18 cellular contexts compared by ENCODE assay signal in the genomic region with DNA sequence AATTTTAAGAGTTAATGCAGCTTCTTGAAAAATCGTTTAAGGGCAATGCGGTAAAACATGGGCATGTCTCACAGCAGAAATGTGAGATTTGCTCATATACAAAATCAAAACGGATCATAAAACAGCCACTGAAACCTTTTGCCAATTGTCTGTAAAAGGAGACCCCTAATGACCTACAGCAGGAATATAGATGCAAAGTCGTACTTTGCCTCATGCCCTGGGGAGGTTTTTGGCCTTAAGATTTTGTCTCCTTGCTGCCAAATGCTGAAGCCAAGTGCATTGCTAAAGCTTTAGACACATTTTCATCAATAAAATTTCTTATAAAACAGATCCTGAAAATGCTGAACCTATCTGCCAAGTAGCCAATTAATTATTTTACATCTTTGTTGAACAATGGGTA.
DNase-seq lines count a peak whose midpoint lies in the region; ATAC-seq, FAIRE-seq and TF ChIP-seq lines count a peak whose summit lies in the region.
"Had no signal": no experiment of that assay in that cellular context is flagged by ENCODE, and none has a peak within 500 bp of the region (broad histone marks: within the 10 kb centered on the region; RNA-seq: fewer than 3 reads in every experiment).

No MANE protein-coding gene starts in this region.

- no peak overlapping the region for H3K18ac ChIP-seq in H1 (ENCODE audit: extremely low read depth, low read length)

- no peak overlapping the region for H2AK5ac ChIP-seq in H1 (ENCODE audit: low read depth, low read length)

- H3K36me3 ChIP-seq in Panc1 (ENCODE audit: control insufficient read depth, insufficient read depth, low read length): no peaks in the 10 kb centered on the region
- no peaks in the 10 kb centered on the region for H3K36me3 ChIP-seq in H1 (ENCODE audit: control insufficient read depth in 2 of 4, insufficient read depth in 4 of 4, low read length in 3 of 4)
- H3K36me3 ChIP-seq in neural progenitor cell: no peaks in the 10 kb centered on the region
- no peaks in the 10 kb centered on the region for H3K36me3 ChIP-seq in adrenal gland (replicated peaks in 1 of 2)

- H3K79me2 ChIP-seq in H1 (ENCODE audit: control insufficient read depth in 1 of 2, insufficient read depth in 2 of 2, low read length in 2 of 2) (no peaks in the 10 kb centered on the region), neural progenitor cell (ENCODE audit: low read depth) (no peaks in the 10 kb centered on the region)

- no peak for TF ChIP-seq CTCF in C4-2B (conservative IDR thresholded peaks at IDR 0.05)
- TF ChIP-seq CTCF in Panc1 (IDR thresholded peaks at IDR 0.05): no peak
- TF ChIP-seq CTCF in H1 (IDR thresholded peaks at IDR 0.05; ENCODE audit: control extremely low read depth in 1 of 3, insufficient read depth in 1 of 3, low read depth in 1 of 3, low read length in 3 of 3): no peak
- TF ChIP-seq CTCF in neural progenitor cell (IDR thresholded peaks at IDR 0.05): no peak
- no peak for TF ChIP-seq CTCF in adrenal gland (IDR thresholded peaks at IDR 0.05)

- H4K5ac ChIP-seq in H1 (ENCODE audit: insufficient read length, low read depth, low read length): no peak overlapping the region

- CTCF ChIA-PET in Panc1 (lab: Charles Lee): no interaction called here
- CTCF ChIA-PET in H1 (lab: Charles Lee; ENCODE audit: partially characterized antibody): no interaction called here

- H3K4me1 Mint-ChIP-seq in neural progenitor cell: peaks cover 6% of the 10 kb centered on the region
- H3K4me1 Mint-ChIP-seq: CD14-positive monocyte; CD4-positive, alpha-beta memory T cell had no signal

- no peak overlapping the region for H3K23ac ChIP-seq in H1 (ENCODE audit: insufficient read length)

- no peak overlapping the region for H3K4me3 Mint-ChIP-seq in neural progenitor cell
- H3K4me3 Mint-ChIP-seq: CD14-positive monocyte; CD4-positive, alpha-beta memory T cell; HFFc6 had no signal

- H3K9me3 Mint-ChIP-seq in neural progenitor cell: peaks cover 3% of the 10 kb centered on the region
- H3K9me3 Mint-ChIP-seq: HFFc6 had no signal

- H3K36me3 Mint-ChIP-seq in neural progenitor cell: no peaks in the 10 kb centered on the region
- H3K36me3 Mint-ChIP-seq: CD14-positive monocyte; CD4-positive, alpha-beta memory T cell had no signal

- H2AFZ ChIP-seq in H1 (ENCODE audit: low read length) (0 out of 2 replicates have a peak overlapping the region, but pooled peaks have one; percentile 8), neural progenitor cell (replicated peaks) (peak overlapping the region; percentile 12)

- H3K9me3 ChIP-seq in Panc1 (ENCODE audit: control insufficient read depth, insufficient read depth, low read depth, low read length) (peaks cover 5% of the 10 kb centered on the region; the same call in 1 of the 2 replicates), H1 (ENCODE audit: insufficient read depth in 2 of 2, low read depth in 1 of 2, low read length in 1 of 2) (no peaks in the 10 kb centered on the region), neural progenitor cell (ENCODE audit: low read depth) (no peaks in the 10 kb centered on the region), adrenal gland (replicated peaks in 1 of 3) (no peaks in the 10 kb centered on the region), right cardiac atrium (ENCODE audit: control insufficient read depth, low read length) (peaks cover 1% of the 10 kb centered on the region)

- no peaks in the 10 kb centered on the region for H3F3A ChIP-seq in neural progenitor cell (ENCODE audit: low read depth)

- no TSS peak for BruUV-seq in Panc1 (replicated peaks; lab: Mats Ljungman, UMichigan)

- no peaks in the 10 kb centered on the region for H3K27me3 Mint-ChIP-seq in neural progenitor cell (ENCODE audit: insufficient read depth, low read depth)

- no peak overlapping the region for H4K8ac ChIP-seq in H1 (ENCODE audit: extremely low read depth, insufficient read depth, low read length)

- no peak for TF ChIP-seq RAD21 in H1 (IDR thresholded peaks at IDR 0.05 in 1 of 2, conservative IDR thresholded peaks at IDR 0.05 in 1 of 2; ENCODE audit: low read depth in 2 of 2, low read length in 2 of 2)

- H2BK20ac ChIP-seq in H1 (ENCODE audit: low read length): no peak overlapping the region

- H3K27ac ChIP-seq in C4-2B: peak overlapping the region; percentile 62; the same call in 1 of the 2 replicates
- peak overlapping the region; percentile 44; the same call in 1 of the 2 replicates for H3K27ac ChIP-seq in Panc1 (ENCODE audit: low read length)
- no peak overlapping the region for H3K27ac ChIP-seq in H1 (ENCODE audit: low read depth, low read length)
- no peak overlapping the region for H3K27ac ChIP-seq in neural progenitor cell
- H3K27ac ChIP-seq in adrenal gland: no peak overlapping the region
- no peak overlapping the region for H3K27ac ChIP-seq in right cardiac atrium (ENCODE audit: low read length)
- H3K27ac ChIP-seq: 22Rv1 had no signal

- DNase-seq in Panc1 (ENCODE audit: low read depth, low spot score) (no peak), H1 (ENCODE audit: low read depth in 1 of 2, low spot score in 2 of 2) (no peak), neural progenitor cell (ENCODE audit: low spot score) (no peak), adrenal gland (no peak), right cardiac atrium (no peak), EL (no peak)
- DNase-seq: AML-193; CD4-positive, alpha-beta memory T cell; DMS153; DMS79; GF-D8; HFFc6 had no signal

- H3K56ac ChIP-seq in H1 (replicated peaks; ENCODE audit: insufficient read length, low read depth, low read length): no peak overlapping the region

- H3K27ac Mint-ChIP-seq in neural progenitor cell: no peak overlapping the region
- H3K27ac Mint-ChIP-seq: CD14-positive monocyte; CD4-positive, alpha-beta memory T cell; HFFc6 had no signal

- H3K14ac ChIP-seq in H1 (ENCODE audit: insufficient read length): no peak overlapping the region

- WGBS in H1 (ENCODE audit: extremely low coverage in 1 of 2, insufficient coverage in 1 of 2, insufficient read length in 1 of 2, insufficient replicate concordance in 2 of 2, low coverage in 1 of 2, low lambda C conversion rate in 2 of 2, missing lambda C conversion rate in 1 of 2), 2 experiments: 86% methylated on average over 4 of the region's 4 CpGs; no CpG with 5 or more reads in 1 of the 2 experiments
- WGBS in adrenal gland, 4 donors: 71 to 85% (median 79%) methylated on average over 4 of the region's 4 CpGs
- 68% methylated on average over 4 of the region's 4 CpGs for WGBS in right cardiac atrium

- no peak overlapping the region for H3K4ac ChIP-seq in H1 (replicated peaks; ENCODE audit: insufficient read length, low read depth, low read length)

- no peak overlapping the region for H4K91ac ChIP-seq in H1 (replicated peaks; ENCODE audit: insufficient read length, low read length)

- POLR2A ChIA-PET in Panc1 (lab: Charles Lee) (no interaction called here), H1 (lab: Charles Lee; ENCODE audit: partially characterized antibody) (no interaction called here)

- intact Hi-C loops in Panc1 (cut with micrococcal nuclease; ENCODE audit: unreplicated experiment) (no loop called here), adrenal gland (cut with DNase I) (no loop called here), right cardiac atrium (cut with DNase I) (no loop called here)

- no peak for ATAC-seq in Panc1
- ATAC-seq in right cardiac atrium: no peak
- ATAC-seq: A549, HCT116 had no signal

- H3K9ac ChIP-seq in H1 (replicated peaks in 1 of 4; ENCODE audit: extremely low read depth in 1 of 4, low read depth in 3 of 4, low read length in 3 of 4) (no peak overlapping the region), neural progenitor cell (no peak overlapping the region)

- H2BK120ac ChIP-seq in H1 (replicated peaks; ENCODE audit: low read depth, low read length): no peak overlapping the region

- no peak for TF ChIP-seq POLR2A in H1 (IDR thresholded peaks at IDR 0.05; ENCODE audit: control extremely low read depth in 1 of 2, low read depth in 2 of 2, low read length in 2 of 2)
- no peak for TF ChIP-seq POLR2A in adrenal gland (IDR thresholded peaks at IDR 0.05)

- H3K4me3 ChIP-seq in Panc1 (ENCODE audit: low read depth in 2 of 2, low read length in 2 of 2): no peak overlapping the region
- no peak overlapping the region for H3K4me3 ChIP-seq in H1 (ENCODE audit: extremely low read depth in 1 of 4, insufficient read depth in 2 of 4, low read depth in 3 of 4, low read length in 4 of 4)
- no peak overlapping the region for H3K4me3 ChIP-seq in neural progenitor cell
- no peak overlapping the region for H3K4me3 ChIP-seq in adrenal gland
- no peak overlapping the region for H3K4me3 ChIP-seq in right cardiac atrium (ENCODE audit: low read length)
- H3K4me3 ChIP-seq: A549 had no signal

- H4K20me1 ChIP-seq in H1 (replicated peaks in 1 of 2; ENCODE audit: control insufficient read depth in 1 of 2, insufficient read depth in 2 of 2, low read length in 2 of 2) (no peaks in the 10 kb centered on the region), neural progenitor cell (ENCODE audit: low read depth) (no peaks in the 10 kb centered on the region)

- FAIRE-seq in H1 (lab: Jason Lieb, UNC): no peak
- FAIRE-seq: A549, H54 had no signal

- H2BK5ac ChIP-seq in H1 (ENCODE audit: low read depth, low read length): no peak overlapping the region

- H3K4me2 ChIP-seq in H1 (ENCODE audit: insufficient read depth in 1 of 2, low read depth in 2 of 2, low read length in 2 of 2) (no peak overlapping the region), neural progenitor cell (no peak overlapping the region)
- H3K4me2 ChIP-seq: A549 had no signal

- H3K27me3 ChIP-seq in Panc1 (ENCODE audit: control insufficient read depth, insufficient read depth, low read length): no peaks in the 10 kb centered on the region
- no peaks in the 10 kb centered on the region for H3K27me3 ChIP-seq in H1 (replicated peaks in 1 of 4; ENCODE audit: control insufficient read depth in 3 of 4, extremely low read depth in 1 of 4, insufficient read depth in 3 of 4, low read length in 3 of 4)
- no peaks in the 10 kb centered on the region for H3K27me3 ChIP-seq in neural progenitor cell
- H3K27me3 ChIP-seq in adrenal gland: no peaks in the 10 kb centered on the region
- H3K27me3 ChIP-seq in right cardiac atrium (ENCODE audit: control insufficient read depth, insufficient read depth): no peaks in the 10 kb centered on the region

- no peak overlapping the region for H2BK15ac ChIP-seq in H1 (ENCODE audit: low read length)

- no peak for TF ChIP-seq EP300 in H1 (IDR thresholded peaks at IDR 0.05; ENCODE audit: borderline replicate concordance in 1 of 2, low read depth in 2 of 2, low read length in 2 of 2)

- in situ Hi-C loops in Panc1 (cut with HindIII; ENCODE audit: low pct_unique_long_range_greater_than_20kb, low sequenced_read_pairs): no loop called here

- no peak overlapping the region for H2BK12ac ChIP-seq in H1 (ENCODE audit: low read depth, low read length)

- H3K79me1 ChIP-seq in H1 (ENCODE audit: low read depth, low read length): no peaks in the 10 kb centered on the region

- no peaks in the 10 kb centered on the region for H3K23me2 ChIP-seq in H1 (ENCODE audit: low read depth, low read length)

- H3K4me1 ChIP-seq in Panc1 (ENCODE audit: control insufficient read depth, insufficient read depth, low read length): no peaks in the 10 kb centered on the region
- H3K4me1 ChIP-seq in H1 (replicated peaks in 1 of 4; ENCODE audit: control insufficient read depth in 3 of 4, insufficient read depth in 4 of 4, low read length in 3 of 4): peaks cover 0 to 3% (median 0%) of the 10 kb centered on the region in 4 experiments; a peak in 1 of 7 replicates
- peaks cover 11% of the 10 kb centered on the region for H3K4me1 ChIP-seq in neural progenitor cell
- H3K4me1 ChIP-seq in adrenal gland (replicated peaks in 1 of 2): no peaks in the 10 kb centered on the region
- no peaks in the 10 kb centered on the region for H3K4me1 ChIP-seq in right cardiac atrium (ENCODE audit: control insufficient read depth, insufficient read depth, low read length)

Comparison
In these comparisons a context has a peak if more than half of its experiments do, and no peak if none do; other contexts are left out.
1. H3K27ac ChIP-seq: peak in C4-2B (single experiment) and Panc1 (single experiment); none in H1 (single experiment), neural progenitor cell (single experiment), adrenal gland (0 of 5) and right cardiac atrium (single experiment).